8 cellular contexts compared by ENCODE assay signal in the genomic region with DNA sequence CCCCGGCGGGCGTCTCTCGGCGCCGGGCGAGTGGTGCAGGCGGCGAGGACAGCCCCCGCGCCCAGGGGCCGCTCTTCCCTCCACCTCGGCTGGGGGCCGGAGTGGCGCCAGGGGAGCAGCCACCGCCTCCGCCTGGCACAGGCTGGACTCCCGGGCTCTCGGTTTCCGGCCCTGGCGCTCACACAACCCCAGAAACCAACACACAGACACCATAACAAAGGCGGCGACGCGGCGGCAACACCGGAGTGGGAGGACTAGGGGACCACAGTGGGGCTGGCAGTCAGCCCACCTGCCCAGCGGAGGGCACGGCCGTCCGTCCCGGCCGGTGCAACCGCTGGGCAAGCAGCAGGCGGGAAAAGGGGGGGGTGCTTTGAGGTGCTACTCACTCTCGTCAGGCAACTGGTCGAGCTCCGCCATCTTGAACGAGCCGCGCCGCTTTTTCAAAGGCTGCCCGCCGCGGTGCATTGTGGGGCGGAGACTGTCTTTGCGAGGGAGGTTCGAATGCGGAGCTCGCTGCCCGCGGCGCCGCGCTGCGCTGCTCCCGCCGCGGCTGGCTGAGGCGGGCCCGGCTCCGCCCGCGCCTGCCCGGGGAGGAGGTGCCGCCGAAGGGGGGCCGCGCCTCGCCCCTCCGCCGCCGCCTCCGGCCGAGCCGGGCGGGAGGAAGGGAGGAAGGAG. TPM values are rescaled to one million over a fixed set of nuclear protein-coding genes. Genes with fewer than 3 reads are reported as not detected.
DNase-seq lines count a peak whose midpoint lies in the region; ATAC-seq and TF ChIP-seq lines count a peak whose summit lies in the region.

A gene with protein sequence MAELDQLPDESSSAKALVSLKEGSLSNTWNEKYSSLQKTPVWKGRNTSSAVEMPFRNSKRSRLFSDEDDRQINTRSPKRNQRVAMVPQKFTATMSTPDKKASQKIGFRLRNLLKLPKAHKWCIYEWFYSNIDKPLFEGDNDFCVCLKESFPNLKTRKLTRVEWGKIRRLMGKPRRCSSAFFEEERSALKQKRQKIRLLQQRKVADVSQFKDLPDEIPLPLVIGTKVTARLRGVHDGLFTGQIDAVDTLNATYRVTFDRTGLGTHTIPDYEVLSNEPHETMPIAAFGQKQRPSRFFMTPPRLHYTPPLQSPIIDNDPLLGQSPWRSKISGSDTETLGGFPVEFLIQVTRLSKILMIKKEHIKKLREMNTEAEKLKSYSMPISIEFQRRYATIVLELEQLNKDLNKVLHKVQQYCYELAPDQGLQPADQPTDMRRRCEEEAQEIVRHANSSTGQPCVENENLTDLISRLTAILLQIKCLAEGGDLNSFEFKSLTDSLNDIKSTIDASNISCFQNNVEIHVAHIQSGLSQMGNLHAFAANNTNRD (minus strand): TSS at position 442 of the 675 bp plus-strand sequence. CDS start 25 bp downstream, at position 417.

- H3K9me3 ChIP-seq in liver (ENCODE audit: control insufficient read depth in 4 of 4, low read length in 3 of 4) = no peaks in the 10 kb centered on the region

- CTCF ChIA-PET in activated CD4-positive, alpha-beta T cell treated with anti-CD3 and anti-CD28 coated beads, Interleukin-2, amount 10 ng/mL, durations not matched to agents 7 days and 5 days (lab: Charles Lee) = interaction anchor here (0.6 to 1.5 kb wide), 7 partner anchors 16 to 309 kb away, joined by 3 to 5 read pairs (median 3); partner anchors contain the start of gene PARP1

- peak within 1 kb of the TSS; percentile 23 to 46 for H3K27ac ChIP-seq in liver (ENCODE audit: low read depth in 1 of 2, low read length in 2 of 2)

- no peaks in the 10 kb centered on the region for H3K36me3 ChIP-seq in liver (ENCODE audit: control insufficient read depth in 4 of 4, insufficient read depth in 3 of 4, low read depth in 1 of 4, low read length in 3 of 4)

- TF ChIP-seq CTCF in liver (IDR thresholded peaks at IDR 0.05; ENCODE audit: low read depth, low read length, missing input control) = no peak

- peaks cover 0 to 2% (median 0%) of the 10 kb centered on the region in 4 donors for H3K27me3 ChIP-seq in liver (ENCODE audit: control insufficient read depth in 4 of 4, insufficient read depth in 4 of 4, low read length in 3 of 4)

- no peak for TF ChIP-seq RAD21 in liver (IDR thresholded peaks at IDR 0.05)

- peaks cover 21% of the 10 kb centered on the region for H3K27me3 Mint-ChIP-seq in activated CD4-positive, alpha-beta T cell treated with anti-CD3 and anti-CD28 coated beads, Interleukin-2, amount 10 ng/mL, durations not matched to agents 7 days and 5 days

- peaks cover 3 to 18% (median 7%) of the 10 kb centered on the region in 4 donors for H3K4me1 ChIP-seq in liver (ENCODE audit: control insufficient read depth in 4 of 4, insufficient read depth in 4 of 4, low read length in 3 of 4)

- H3K4me1 Mint-ChIP-seq in activated CD4-positive, alpha-beta T cell treated with anti-CD3 and anti-CD28 coated beads, Interleukin-2, amount 10 ng/mL, durations not matched to agents 7 days and 5 days = peaks cover 34% of the 10 kb centered on the region

- H3K9me3 Mint-ChIP-seq in activated CD4-positive, alpha-beta T cell treated with anti-CD3 and anti-CD28 coated beads, Interleukin-2, amount 10 ng/mL, durations not matched to agents 7 days and 5 days = no peaks in the 10 kb centered on the region

- peaks cover 3% of the 10 kb centered on the region for H3K36me3 Mint-ChIP-seq in activated CD4-positive, alpha-beta T cell treated with anti-CD3 and anti-CD28 coated beads, Interleukin-2, amount 10 ng/mL, durations not matched to agents 7 days and 5 days (ENCODE audit: low read depth)

- peak within 1 kb of the TSS; percentile 54 to 99 (median 86) for H3K4me3 ChIP-seq in liver (ENCODE audit: low read depth in 1 of 3, low read length in 3 of 3)

- POLR2A ChIA-PET in activated CD4-positive, alpha-beta T cell treated with anti-CD3 and anti-CD28 coated beads, Interleukin-2, amount 10 ng/mL, durations not matched to agents 7 days and 5 days (lab: Charles Lee) = no interaction called here

- peak; percentile 70 for ATAC-seq in GM19328 (IDR thresholded peaks at IDR 0.05; ENCODE audit: unreplicated experiment)
- peak; percentile 74 for ATAC-seq in HG03469 (IDR thresholded peaks at IDR 0.05; ENCODE audit: unreplicated experiment)

- H3K27ac Mint-ChIP-seq in activated CD4-positive, alpha-beta T cell treated with anti-CD3 and anti-CD28 coated beads, Interleukin-2, amount 10 ng/mL, durations not matched to agents 7 days and 5 days = peak within 1 kb of the TSS; percentile 95

- under 1% methylated on average over 77 of the region's 77 CpGs for WGBS in liver

- peak within 1 kb of the TSS; percentile 91 for H3K4me3 Mint-ChIP-seq in activated CD4-positive, alpha-beta T cell treated with anti-CD3 and anti-CD28 coated beads, Interleukin-2, amount 10 ng/mL, durations not matched to agents 7 days and 5 days

- H3K9ac ChIP-seq in liver (ENCODE audit: low read depth in 1 of 2, low read length in 2 of 2) = peak within 1 kb of the TSS; percentile 53 to 54

- DNase-seq in C1 segment of cervical spinal cord (lab: John Stamatoyannopoulos, UW) (peak; percentile 20 to 86 (median 73)), NCI-H526 treated with DMSO at 0.1 percent for 48 hours (lab: John Stamatoyannopoulos, UW) (peak; percentile 72), dermis blood vessel endothelial cell (peak; percentile 94)
- peak; percentile 95 for DNase-seq in activated CD4-positive, alpha-beta T cell treated with anti-CD3 and anti-CD28 coated beads, Interleukin-2, amount 10 ng/mL, durations not matched to agents 7 days and 5 days
- peak; percentile 90 to 95 for DNase-seq in stimulated activated CD4-positive, alpha-beta T cell treated with anti-CD3 and anti-CD28 coated beads, Interleukin-2, amount 100 ng/mL, for 48 hours

TF ChIP-seq in liver, 16 proteins besides CTCF, POLR2A, EP300 and RAD21:
- TF ChIP-seq EGR1 (IDR thresholded peaks at IDR 0.05; ENCODE audit: low read depth in 2 of 2) = no peak
- peak; percentile 97 for TF ChIP-seq YY1 (IDR thresholded peaks at IDR 0.05)

RNA-seq across cellular contexts. Expression of the gene that starts here (rescaled TPM):
- total RNA-seq in activated CD4-positive, alpha-beta T cell treated with anti-CD3 and anti-CD28 coated beads, Interleukin-2, amount 10 ng/mL, durations not matched to agents 7 days and 5 days = 10 to 100 TPM; 13.6 to 15.4 TPM
- 5.8 and 8.0 TPM in 2 replicates for total RNA-seq in dermis blood vessel endothelial cell
- 1 to 10 TPM; 1.3 to 7.9 TPM for total RNA-seq in liver
- polyA plus RNA-seq in liver = under 1 TPM; 0.50 to 0.65 TPM

Comparison
In these comparisons a context has a peak if more than half of its experiments do, and no peak if none do; other contexts are left out.
1. Peak in every context shown above with its lines: DNase-seq, ATAC-seq, H3K4me3 ChIP-seq and H3K27ac ChIP-seq.